In genomic region chr16:11550651-11551498, GRCh38 we compare ENCODE assay signal across 16 cellular contexts. TPM values are rescaled to one million over a fixed set of nuclear protein-coding genes. Genes with fewer than 3 reads are reported as not detected.
DNase-seq lines count a peak whose midpoint lies in the region; ATAC-seq and TF ChIP-seq lines count a peak whose summit lies in the region.
"Had no signal": no experiment of that assay in that cellular context is flagged by ENCODE, and none has a peak within 500 bp of the region (broad histone marks: within the 10 kb centered on the region; RNA-seq: fewer than 3 reads in every experiment).

No MANE protein-coding gene starts in this region.

- TF ChIP-seq CTCF in Peyer's patch (IDR thresholded peaks at IDR 0.05) = no peak

- no CpG with 5 or more reads among the region's 14 CpGs for WGBS in trophoblast cell (ENCODE audit: extremely low coverage, insufficient coverage, insufficient read length)

- no peak overlapping the region for H3K14ac ChIP-seq in trophoblast cell (ENCODE audit: low read length)

- no peak for DNase-seq in CD4-positive, CD25-positive, alpha-beta regulatory T cell
- no peak for DNase-seq in Peyer's patch
- DNase-seq in fibroblast of the conjunctiva (ENCODE audit: low read depth) = peak; percentile 57
- peak; percentile 54 to 63 for DNase-seq in trophoblast cell
- DNase-seq in posterior vena cava (ENCODE audit: low spot score) = no peak
- DNase-seq in NCI-H1694 (lab: John Stamatoyannopoulos, UW) = no peak
- no peak for DNase-seq in NCI-H345 treated with DMSO at 0.1 percent for 48 hours (lab: John Stamatoyannopoulos, UW; ENCODE audit: unreplicated experiment)
- DNase-seq: activated naive CD8-positive, alpha-beta T cell treated with anti-CD3 and anti-CD28 coated beads, Interleukin-2, amount 10 ng/mL, durations not matched to agents 7 days and 5 days; DMS53; H7; left ventricle myocardium superior; NCI-H345; OCI-M1 had no signal

- peaks cover 57% of the 10 kb centered on the region for H3K36me3 Mint-ChIP-seq in CD4-positive, CD25-positive, alpha-beta regulatory T cell
- H3K36me3 Mint-ChIP-seq in activated T-helper 17 cell treated with anti-CD3 and anti-CD28 coated beads, Interleukin-2, amount 50 U/mL, for 72 hours (ENCODE audit: low read depth) = peaks cover 90% of the 10 kb centered on the region

- H3K18ac ChIP-seq in trophoblast cell (ENCODE audit: low read length) = no peak overlapping the region

- H2AK5ac ChIP-seq in trophoblast cell (ENCODE audit: low read length) = no peak overlapping the region

- no peak overlapping the region for H3K4me3 ChIP-seq in CD4-positive, CD25-positive, alpha-beta regulatory T cell (ENCODE audit: low read depth, low read length)
- H3K4me3 ChIP-seq in Peyer's patch = no peak overlapping the region
- no peak overlapping the region for H3K4me3 ChIP-seq in trophoblast cell (ENCODE audit: low read depth, low read length)
- H3K4me3 ChIP-seq: hepatocyte had no signal

- H3K79me1 ChIP-seq in trophoblast cell (ENCODE audit: low read length) = no peaks in the 10 kb centered on the region

- H3K4me2 ChIP-seq in trophoblast cell (ENCODE audit: low read length) = no peak overlapping the region
- H3K4me2 ChIP-seq: hepatocyte had no signal

- peaks cover 0 to under 1% (median 0%) of the 10 kb centered on the region in 7 donors for H3K9me3 Mint-ChIP-seq in CD4-positive, CD25-positive, alpha-beta regulatory T cell
- peaks cover 4% of the 10 kb centered on the region for H3K9me3 Mint-ChIP-seq in activated T-helper 17 cell treated with anti-CD3 and anti-CD28 coated beads, Interleukin-2, amount 50 U/mL, for 72 hours
- H3K9me3 Mint-ChIP-seq: activated naive CD8-positive, alpha-beta T cell treated with anti-CD3 and anti-CD28 coated beads, Interleukin-2, amount 10 ng/mL, durations not matched to agents 7 days and 5 days had no signal

- no peak overlapping the region for H3K4ac ChIP-seq in trophoblast cell (ENCODE audit: low read depth, low read length)

- H3K23ac ChIP-seq in trophoblast cell (ENCODE audit: low read length) = no peak overlapping the region

- H3K4me1 Mint-ChIP-seq in CD4-positive, CD25-positive, alpha-beta regulatory T cell = peaks cover 8 to 25% (median 14%) of the 10 kb centered on the region in 4 donors
- peaks cover 7% of the 10 kb centered on the region for H3K4me1 Mint-ChIP-seq in activated T-helper 17 cell treated with anti-CD3 and anti-CD28 coated beads, Interleukin-2, amount 50 U/mL, for 72 hours
- H3K4me1 Mint-ChIP-seq: WTC11 had no signal

- no peak overlapping the region for H4K8ac ChIP-seq in trophoblast cell (ENCODE audit: low read depth, low read length)

- H3K4me3 Mint-ChIP-seq in CD4-positive, CD25-positive, alpha-beta regulatory T cell = peak overlapping the region in 1 of 4 donors; percentile 43
- no peak overlapping the region for H3K4me3 Mint-ChIP-seq in activated T-helper 17 cell treated with anti-CD3 and anti-CD28 coated beads, Interleukin-2, amount 50 U/mL, for 72 hours
- H3K4me3 Mint-ChIP-seq: activated naive CD8-positive, alpha-beta T cell treated with anti-CD3 and anti-CD28 coated beads, Interleukin-2, amount 10 ng/mL, durations not matched to agents 7 days and 5 days; WTC11 had no signal

- H3K27ac ChIP-seq in CD4-positive, CD25-positive, alpha-beta regulatory T cell (ENCODE audit: insufficient read depth, low read length, poor library complexity, severe bottlenecking) = no peak overlapping the region
- peak overlapping the region in 3 of 4 donors; percentile 11 to 75 (median 47) for H3K27ac ChIP-seq in Peyer's patch
- no peak overlapping the region for H3K27ac ChIP-seq in trophoblast cell (ENCODE audit: low read depth, low read length)
- H3K27ac ChIP-seq: hepatocyte had no signal

- H2BK5ac ChIP-seq in trophoblast cell (ENCODE audit: low read depth, low read length, poor library complexity) = no peak overlapping the region

- H3K79me2 ChIP-seq in trophoblast cell (ENCODE audit: control insufficient read depth, insufficient read depth, low read length, poor library complexity) = no peaks in the 10 kb centered on the region

- no peak overlapping the region for H2AFZ ChIP-seq in trophoblast cell (ENCODE audit: insufficient read depth, low read length, poor library complexity)
- H2AFZ ChIP-seq: hepatocyte had no signal

- no peaks in the 10 kb centered on the region for H3K9me3 ChIP-seq in CD4-positive, CD25-positive, alpha-beta regulatory T cell (ENCODE audit: control insufficient read depth in 2 of 2, low read length in 2 of 2)
- peaks cover 0 to under 1% (median 0%) of the 10 kb centered on the region in 4 donors for H3K9me3 ChIP-seq in Peyer's patch
- H3K9me3 ChIP-seq in trophoblast cell (ENCODE audit: insufficient read depth, low read depth, low read length) = peaks cover under 1% of the 10 kb centered on the region

- no peak overlapping the region for H4K91ac ChIP-seq in trophoblast cell (ENCODE audit: low read depth, low read length)

- no peak overlapping the region for H3K9ac ChIP-seq in trophoblast cell (ENCODE audit: low read length)

- H3K4me1 ChIP-seq in CD4-positive, CD25-positive, alpha-beta regulatory T cell (ENCODE audit: control insufficient read depth, insufficient read depth, low read length, poor library complexity, severe bottlenecking) = peaks cover under 1% of the 10 kb centered on the region
- peaks cover 0 to 10% (median 0%) of the 10 kb centered on the region in 4 donors for H3K4me1 ChIP-seq in Peyer's patch
- no peaks in the 10 kb centered on the region for H3K4me1 ChIP-seq in trophoblast cell (ENCODE audit: control insufficient read depth in 1 of 2, insufficient read depth in 2 of 2, low read length in 2 of 2)

- H3K36me3 ChIP-seq in CD4-positive, CD25-positive, alpha-beta regulatory T cell (ENCODE audit: control insufficient read depth, insufficient read depth, low read length) = peaks cover 96% of the 10 kb centered on the region
- H3K36me3 ChIP-seq in Peyer's patch = peaks cover 0 to 52% (median 0%) of the 10 kb centered on the region in 3 donors
- peaks cover 29 to 50% of the 10 kb centered on the region in 2 experiments for H3K36me3 ChIP-seq in trophoblast cell (ENCODE audit: control insufficient read depth in 1 of 2, insufficient read depth in 2 of 2, low read length in 2 of 2)

- H2BK120ac ChIP-seq in trophoblast cell (ENCODE audit: insufficient read depth, low read length, poor library complexity) = no peak overlapping the region

- H3K27ac Mint-ChIP-seq in CD4-positive, CD25-positive, alpha-beta regulatory T cell = peak overlapping the region; percentile 42 to 52 (median 43)
- H3K27ac Mint-ChIP-seq in activated T-helper 17 cell treated with anti-CD3 and anti-CD28 coated beads, Interleukin-2, amount 50 U/mL, for 72 hours = no peak overlapping the region
- H3K27ac Mint-ChIP-seq: activated naive CD8-positive, alpha-beta T cell treated with anti-CD3 and anti-CD28 coated beads, Interleukin-2, amount 10 ng/mL, durations not matched to agents 7 days and 5 days; WTC11 had no signal

- H3K27me3 ChIP-seq in CD4-positive, CD25-positive, alpha-beta regulatory T cell (ENCODE audit: control insufficient read depth, insufficient read depth, low read length) = no peaks in the 10 kb centered on the region
- H3K27me3 ChIP-seq in Peyer's patch (no peaks in the 10 kb centered on the region), trophoblast cell (ENCODE audit: insufficient read depth, low read length) (no peaks in the 10 kb centered on the region)
- H3K27me3 ChIP-seq: hepatocyte had no signal

- H3K27me3 Mint-ChIP-seq in CD4-positive, CD25-positive, alpha-beta regulatory T cell = no peaks in the 10 kb centered on the region
- H3K27me3 Mint-ChIP-seq in activated T-helper 17 cell treated with anti-CD3 and anti-CD28 coated beads, Interleukin-2, amount 50 U/mL, for 72 hours = no peaks in the 10 kb centered on the region
- H3K27me3 Mint-ChIP-seq: activated naive CD8-positive, alpha-beta T cell treated with anti-CD3 and anti-CD28 coated beads, Interleukin-2, amount 10 ng/mL, durations not matched to agents 7 days and 5 days had no signal

- no peak for TF ChIP-seq POLR2A in Peyer's patch (IDR thresholded peaks at IDR 0.05)

- ATAC-seq in CD4-positive, CD25-positive, alpha-beta regulatory T cell (ENCODE audit: low read depth in 2 of 2) = no peak
- ATAC-seq in activated T-helper 17 cell treated with anti-CD3 and anti-CD28 coated beads, Interleukin-2, amount 50 U/mL, for 72 hours (replicated peaks) = no peak
- ATAC-seq: left ventricle myocardium superior, WTC11 had no signal

- intact Hi-C loops in posterior vena cava (cut with DNase I) = no loop called here

- H4K12ac ChIP-seq in trophoblast cell (ENCODE audit: low read depth, low read length) = no peak overlapping the region

- H2BK12ac ChIP-seq in trophoblast cell (ENCODE audit: low read length) = no peak overlapping the region

RNA-seq across cellular contexts. Expression of gene LITAF, which starts 35.8 kb away (rescaled TPM):
- 281 TPM for total RNA-seq in CD4-positive, CD25-positive, alpha-beta regulatory T cell
- 100 to 1,000 TPM; 628 to 696 (median 645) TPM for polyA plus RNA-seq in CD4-positive, CD25-positive, alpha-beta regulatory T cell
- 10 to 100 TPM; 20.1 to 56.9 (median 32.3) TPM for total RNA-seq in Peyer's patch
- polyA plus RNA-seq in trophoblast cell (2013) = 110 and 113 TPM in 2 replicates
- total RNA-seq in activated T-helper 17 cell treated with anti-CD3 and anti-CD28 coated beads, Interleukin-2, amount 50 U/mL, for 72 hours = 10 to 100 TPM; 66.0 to 82.9 TPM
- total RNA-seq in posterior vena cava = 10 to 100 TPM; 70.0 to 76.4 TPM

Comparison
In these comparisons a context has a peak if more than half of its experiments do, and no peak if none do; other contexts are left out.
1. DNase-seq: peak in fibroblast of the conjunctiva (single experiment) and trophoblast cell (2 of 2); none in CD4-positive, CD25-positive, alpha-beta regulatory T cell (0 of 3), Peyer's patch (0 of 3), posterior vena cava (single experiment), NCI-H1694 (single experiment) and NCI-H345 treated with DMSO at 0.1 percent for 48 hours (single experiment).
2. H3K27ac ChIP-seq: peak in Peyer's patch (3 of 4); none in CD4-positive, CD25-positive, alpha-beta regulatory T cell (single experiment) and trophoblast cell (single experiment).